ENCODE assay signal across 4 cellular contexts in genomic region chr5:168041583-168041982, GRCh38.
TF ChIP-seq lines count a peak whose summit lies in the region.

No MANE protein-coding gene starts in this region.

TF ChIP-seq in A549, 52 proteins besides CTCF, POLR2A, EP300 and RAD21:
- TF ChIP-seq KDM1A (IDR thresholded peaks at IDR 0.05; ENCODE audit: low read depth) (no peak), MAX (IDR thresholded peaks at IDR 0.05) (no peak), MAFK (IDR thresholded peaks at IDR 0.05; ENCODE audit: partially characterized antibody) (peak; percentile 90)

TF ChIP-seq in IMR-90, 13 proteins besides CTCF, POLR2A, EP300 and RAD21:
- TF ChIP-seq RFX5 (IDR thresholded peaks at IDR 0.05; ENCODE audit: low read depth, low read length) (no peak), MAFK (IDR thresholded peaks at IDR 0.05; ENCODE audit: low read depth, low read length) (peak; percentile 66)

TF ChIP-seq in K562, 482 proteins besides CTCF, POLR2A, EP300 and RAD21:
- TF ChIP-seq L3MBTL2 (IDR thresholded peaks at IDR 0.05) = no peak
- peak; percentile 47; the same call in 1 of the 2 replicates for TF ChIP-seq C11orf30 (IDR thresholded peaks at IDR 0.05; ENCODE audit: low read depth)
- TF ChIP-seq DLX4 (CRISPR knock-in tag; IDR thresholded peaks at IDR 0.05) = no peak
- TF ChIP-seq FOXA1 (IDR thresholded peaks at IDR 0.05; ENCODE audit: borderline replicate concordance) = no peak
- TF ChIP-seq MAFF (IDR thresholded peaks at IDR 0.05; ENCODE audit: low read length) = peak; percentile 21; the same call in 1 of the 2 replicates
- TF ChIP-seq GTF2B (IDR thresholded peaks at IDR 0.05; ENCODE audit: extremely low read depth, insufficient read length) = no peak
- TF ChIP-seq PCBP1 (IDR thresholded peaks at IDR 0.05; ENCODE audit: low read depth, low read length, poor library complexity, severe bottlenecking) = no peak
- TF ChIP-seq ZNF280A (IDR thresholded peaks at IDR 0.05; ENCODE audit: low read depth, partially characterized antibody) = no peak
- TF ChIP-seq ZNF316 (IDR thresholded peaks at IDR 0.05) = peak; percentile 73
- no peak for TF ChIP-seq TBP (optimal IDR thresholded peaks at IDR 0.05; ENCODE audit: low read depth, low read length)
- no peak for TF ChIP-seq PHTF2 (CRISPR knock-in tag; IDR thresholded peaks at IDR 0.05)
- peak; percentile 37; the same call in 1 of the 2 replicates for TF ChIP-seq MAFK (IDR thresholded peaks at IDR 0.05; ENCODE audit: low read length)
- peak; percentile 54 for TF ChIP-seq MAFG (tag; conservative IDR thresholded peaks at IDR 0.05)
- no peak for TF ChIP-seq DEAF1 (CRISPR knock-in tag; IDR thresholded peaks at IDR 0.05)
- no peak for TF ChIP-seq RHOXF2B (CRISPR knock-in tag; conservative IDR thresholded peaks at IDR 0.05)
- no peak for TF ChIP-seq ZNF143 (CRISPR knock-in tag; IDR thresholded peaks at IDR 0.05)
- TF ChIP-seq NFIC (IDR thresholded peaks at IDR 0.05) = no peak
- TF ChIP-seq ATF1 (CRISPR knock-in tag; IDR thresholded peaks at IDR 0.05) = no peak
- TF ChIP-seq ATF1 (tag; IDR thresholded peaks at IDR 0.05) = no peak
- no peak for TF ChIP-seq ZNF584 (CRISPR knock-in tag; IDR thresholded peaks at IDR 0.05; ENCODE audit: low read depth)
- TF ChIP-seq NFE2 (IDR thresholded peaks at IDR 0.05; ENCODE audit: low read depth) = no peak
- no peak for TF ChIP-seq ETS1 (conservative IDR thresholded peaks at IDR 0.05; ENCODE audit: control insufficient read depth, low read depth, low read length)
TF ChIP-seq in K562: peak in this region for 5.

TF ChIP-seq in neural cell, 6 proteins besides CTCF, POLR2A, EP300 and RAD21:
- no peak for TF ChIP-seq TAF1 (IDR thresholded peaks at IDR 0.05; ENCODE audit: low read depth)
- no peak for TF ChIP-seq REST (IDR thresholded peaks at IDR 0.05; ENCODE audit: borderline replicate concordance)
- no peak for TF ChIP-seq SMC3 (conservative IDR thresholded peaks at IDR 0.05; ENCODE audit: poor library complexity)
- TF ChIP-seq MXI1 (conservative IDR thresholded peaks at IDR 0.05; ENCODE audit: poor library complexity, severe bottlenecking) = no peak
- TF ChIP-seq EZH2 (IDR thresholded peaks at IDR 0.05; ENCODE audit: borderline replicate concordance, insufficient read depth, low read length, poor library complexity, severe bottlenecking) = no peak
- no peak for TF ChIP-seq POLR2AphosphoS5 (IDR thresholded peaks at IDR 0.05)
